In the genomic region with DNA sequence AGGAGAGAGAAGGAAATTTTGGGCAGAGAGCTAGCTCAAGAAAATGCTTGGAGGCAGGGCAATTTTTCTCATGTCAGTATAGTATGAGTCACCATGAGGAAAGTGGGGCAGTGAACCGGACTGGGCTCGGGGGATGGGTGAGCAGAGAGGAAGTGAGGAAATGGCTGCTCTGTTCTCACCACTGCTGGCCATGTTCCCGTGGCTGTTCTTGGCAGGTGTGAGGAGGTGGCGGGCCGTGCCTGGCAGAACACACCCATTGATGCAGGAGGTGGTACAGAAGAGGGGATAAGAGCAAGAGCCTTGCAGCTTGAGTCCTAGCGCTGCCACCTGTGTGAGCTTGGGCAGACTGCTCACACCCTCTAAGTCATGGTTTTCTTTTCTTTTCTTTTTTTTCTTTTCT, we compare ENCODE assay signal across 1 cellular context.
TF ChIP-seq lines count a peak whose summit lies in the region.

No MANE protein-coding gene starts in this region.

TF ChIP-seq in K562, 482 proteins besides CTCF, POLR2A, EP300 and RAD21 (continued from another document and continues in another):
- TF ChIP-seq, protein P1, sequence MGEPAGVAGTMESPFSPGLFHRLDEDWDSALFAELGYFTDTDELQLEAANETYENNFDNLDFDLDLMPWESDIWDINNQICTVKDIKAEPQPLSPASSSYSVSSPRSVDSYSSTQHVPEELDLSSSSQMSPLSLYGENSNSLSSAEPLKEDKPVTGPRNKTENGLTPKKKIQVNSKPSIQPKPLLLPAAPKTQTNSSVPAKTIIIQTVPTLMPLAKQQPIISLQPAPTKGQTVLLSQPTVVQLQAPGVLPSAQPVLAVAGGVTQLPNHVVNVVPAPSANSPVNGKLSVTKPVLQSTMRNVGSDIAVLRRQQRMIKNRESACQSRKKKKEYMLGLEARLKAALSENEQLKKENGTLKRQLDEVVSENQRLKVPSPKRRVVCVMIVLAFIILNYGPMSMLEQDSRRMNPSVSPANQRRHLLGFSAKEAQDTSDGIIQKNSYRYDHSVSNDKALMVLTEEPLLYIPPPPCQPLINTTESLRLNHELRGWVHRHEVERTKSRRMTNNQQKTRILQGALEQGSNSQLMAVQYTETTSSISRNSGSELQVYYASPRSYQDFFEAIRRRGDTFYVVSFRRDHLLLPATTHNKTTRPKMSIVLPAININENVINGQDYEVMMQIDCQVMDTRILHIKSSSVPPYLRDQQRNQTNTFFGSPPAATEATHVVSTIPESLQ (CRISPR knock-in tag; IDR thresholded peaks at IDR 0.05), result no peak
- TF ChIP-seq PHB2 (IDR thresholded peaks at IDR 0.05; ENCODE audit: low read depth) (no peak), PTBP1 (IDR thresholded peaks at IDR 0.05; ENCODE audit: low read depth, low read length) (no peak), ZNF717 (CRISPR knock-in tag; IDR thresholded peaks at IDR 0.05) (no peak), TAF7 (tag; IDR thresholded peaks at IDR 0.05) (no peak), ZNF778 (CRISPR knock-in tag; IDR thresholded peaks at IDR 0.05) (no peak), ZNF239 (CRISPR knock-in tag; IDR thresholded peaks at IDR 0.05) (no peak), TAF9B (IDR thresholded peaks at IDR 0.05; ENCODE audit: partially characterized antibody) (no peak), RBBP5 (IDR thresholded peaks at IDR 0.05; ENCODE audit: borderline replicate concordance, insufficient read depth, low read length, poor library complexity, severe bottlenecking) (no peak), CHD2 (IDR thresholded peaks at IDR 0.05; ENCODE audit: low read depth, low read length) (0 out of 2 replicates have a peak, but pooled peaks have one; percentile 22), ZFP30 (CRISPR knock-in tag; IDR thresholded peaks at IDR 0.05; ENCODE audit: borderline replicate concordance) (no peak), ESRRA (IDR thresholded peaks at IDR 0.05; ENCODE audit: borderline replicate concordance, low read depth) (no peak)
- TF ChIP-seq, protein P2, sequence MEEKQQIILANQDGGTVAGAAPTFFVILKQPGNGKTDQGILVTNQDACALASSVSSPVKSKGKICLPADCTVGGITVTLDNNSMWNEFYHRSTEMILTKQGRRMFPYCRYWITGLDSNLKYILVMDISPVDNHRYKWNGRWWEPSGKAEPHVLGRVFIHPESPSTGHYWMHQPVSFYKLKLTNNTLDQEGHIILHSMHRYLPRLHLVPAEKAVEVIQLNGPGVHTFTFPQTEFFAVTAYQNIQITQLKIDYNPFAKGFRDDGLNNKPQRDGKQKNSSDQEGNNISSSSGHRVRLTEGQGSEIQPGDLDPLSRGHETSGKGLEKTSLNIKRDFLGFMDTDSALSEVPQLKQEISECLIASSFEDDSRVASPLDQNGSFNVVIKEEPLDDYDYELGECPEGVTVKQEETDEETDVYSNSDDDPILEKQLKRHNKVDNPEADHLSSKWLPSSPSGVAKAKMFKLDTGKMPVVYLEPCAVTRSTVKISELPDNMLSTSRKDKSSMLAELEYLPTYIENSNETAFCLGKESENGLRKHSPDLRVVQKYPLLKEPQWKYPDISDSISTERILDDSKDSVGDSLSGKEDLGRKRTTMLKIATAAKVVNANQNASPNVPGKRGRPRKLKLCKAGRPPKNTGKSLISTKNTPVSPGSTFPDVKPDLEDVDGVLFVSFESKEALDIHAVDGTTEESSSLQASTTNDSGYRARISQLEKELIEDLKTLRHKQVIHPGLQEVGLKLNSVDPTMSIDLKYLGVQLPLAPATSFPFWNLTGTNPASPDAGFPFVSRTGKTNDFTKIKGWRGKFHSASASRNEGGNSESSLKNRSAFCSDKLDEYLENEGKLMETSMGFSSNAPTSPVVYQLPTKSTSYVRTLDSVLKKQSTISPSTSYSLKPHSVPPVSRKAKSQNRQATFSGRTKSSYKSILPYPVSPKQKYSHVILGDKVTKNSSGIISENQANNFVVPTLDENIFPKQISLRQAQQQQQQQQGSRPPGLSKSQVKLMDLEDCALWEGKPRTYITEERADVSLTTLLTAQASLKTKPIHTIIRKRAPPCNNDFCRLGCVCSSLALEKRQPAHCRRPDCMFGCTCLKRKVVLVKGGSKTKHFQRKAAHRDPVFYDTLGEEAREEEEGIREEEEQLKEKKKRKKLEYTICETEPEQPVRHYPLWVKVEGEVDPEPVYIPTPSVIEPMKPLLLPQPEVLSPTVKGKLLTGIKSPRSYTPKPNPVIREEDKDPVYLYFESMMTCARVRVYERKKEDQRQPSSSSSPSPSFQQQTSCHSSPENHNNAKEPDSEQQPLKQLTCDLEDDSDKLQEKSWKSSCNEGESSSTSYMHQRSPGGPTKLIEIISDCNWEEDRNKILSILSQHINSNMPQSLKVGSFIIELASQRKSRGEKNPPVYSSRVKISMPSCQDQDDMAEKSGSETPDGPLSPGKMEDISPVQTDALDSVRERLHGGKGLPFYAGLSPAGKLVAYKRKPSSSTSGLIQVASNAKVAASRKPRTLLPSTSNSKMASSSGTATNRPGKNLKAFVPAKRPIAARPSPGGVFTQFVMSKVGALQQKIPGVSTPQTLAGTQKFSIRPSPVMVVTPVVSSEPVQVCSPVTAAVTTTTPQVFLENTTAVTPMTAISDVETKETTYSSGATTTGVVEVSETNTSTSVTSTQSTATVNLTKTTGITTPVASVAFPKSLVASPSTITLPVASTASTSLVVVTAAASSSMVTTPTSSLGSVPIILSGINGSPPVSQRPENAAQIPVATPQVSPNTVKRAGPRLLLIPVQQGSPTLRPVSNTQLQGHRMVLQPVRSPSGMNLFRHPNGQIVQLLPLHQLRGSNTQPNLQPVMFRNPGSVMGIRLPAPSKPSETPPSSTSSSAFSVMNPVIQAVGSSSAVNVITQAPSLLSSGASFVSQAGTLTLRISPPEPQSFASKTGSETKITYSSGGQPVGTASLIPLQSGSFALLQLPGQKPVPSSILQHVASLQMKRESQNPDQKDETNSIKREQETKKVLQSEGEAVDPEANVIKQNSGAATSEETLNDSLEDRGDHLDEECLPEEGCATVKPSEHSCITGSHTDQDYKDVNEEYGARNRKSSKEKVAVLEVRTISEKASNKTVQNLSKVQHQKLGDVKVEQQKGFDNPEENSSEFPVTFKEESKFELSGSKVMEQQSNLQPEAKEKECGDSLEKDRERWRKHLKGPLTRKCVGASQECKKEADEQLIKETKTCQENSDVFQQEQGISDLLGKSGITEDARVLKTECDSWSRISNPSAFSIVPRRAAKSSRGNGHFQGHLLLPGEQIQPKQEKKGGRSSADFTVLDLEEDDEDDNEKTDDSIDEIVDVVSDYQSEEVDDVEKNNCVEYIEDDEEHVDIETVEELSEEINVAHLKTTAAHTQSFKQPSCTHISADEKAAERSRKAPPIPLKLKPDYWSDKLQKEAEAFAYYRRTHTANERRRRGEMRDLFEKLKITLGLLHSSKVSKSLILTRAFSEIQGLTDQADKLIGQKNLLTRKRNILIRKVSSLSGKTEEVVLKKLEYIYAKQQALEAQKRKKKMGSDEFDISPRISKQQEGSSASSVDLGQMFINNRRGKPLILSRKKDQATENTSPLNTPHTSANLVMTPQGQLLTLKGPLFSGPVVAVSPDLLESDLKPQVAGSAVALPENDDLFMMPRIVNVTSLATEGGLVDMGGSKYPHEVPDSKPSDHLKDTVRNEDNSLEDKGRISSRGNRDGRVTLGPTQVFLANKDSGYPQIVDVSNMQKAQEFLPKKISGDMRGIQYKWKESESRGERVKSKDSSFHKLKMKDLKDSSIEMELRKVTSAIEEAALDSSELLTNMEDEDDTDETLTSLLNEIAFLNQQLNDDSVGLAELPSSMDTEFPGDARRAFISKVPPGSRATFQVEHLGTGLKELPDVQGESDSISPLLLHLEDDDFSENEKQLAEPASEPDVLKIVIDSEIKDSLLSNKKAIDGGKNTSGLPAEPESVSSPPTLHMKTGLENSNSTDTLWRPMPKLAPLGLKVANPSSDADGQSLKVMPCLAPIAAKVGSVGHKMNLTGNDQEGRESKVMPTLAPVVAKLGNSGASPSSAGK (IDR thresholded peaks at IDR 0.05), result peak; percentile 32; the same call in 1 of the 2 replicates
- TF ChIP-seq, protein P3, sequence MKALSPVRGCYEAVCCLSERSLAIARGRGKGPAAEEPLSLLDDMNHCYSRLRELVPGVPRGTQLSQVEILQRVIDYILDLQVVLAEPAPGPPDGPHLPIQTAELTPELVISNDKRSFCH (CRISPR knock-in tag; IDR thresholded peaks at IDR 0.05), result no peak
- TF ChIP-seq, protein P3 (tag; IDR thresholded peaks at IDR 0.05), result peak; percentile 54; the same call in 1 of the 2 replicates
- TF ChIP-seq, protein P4, sequence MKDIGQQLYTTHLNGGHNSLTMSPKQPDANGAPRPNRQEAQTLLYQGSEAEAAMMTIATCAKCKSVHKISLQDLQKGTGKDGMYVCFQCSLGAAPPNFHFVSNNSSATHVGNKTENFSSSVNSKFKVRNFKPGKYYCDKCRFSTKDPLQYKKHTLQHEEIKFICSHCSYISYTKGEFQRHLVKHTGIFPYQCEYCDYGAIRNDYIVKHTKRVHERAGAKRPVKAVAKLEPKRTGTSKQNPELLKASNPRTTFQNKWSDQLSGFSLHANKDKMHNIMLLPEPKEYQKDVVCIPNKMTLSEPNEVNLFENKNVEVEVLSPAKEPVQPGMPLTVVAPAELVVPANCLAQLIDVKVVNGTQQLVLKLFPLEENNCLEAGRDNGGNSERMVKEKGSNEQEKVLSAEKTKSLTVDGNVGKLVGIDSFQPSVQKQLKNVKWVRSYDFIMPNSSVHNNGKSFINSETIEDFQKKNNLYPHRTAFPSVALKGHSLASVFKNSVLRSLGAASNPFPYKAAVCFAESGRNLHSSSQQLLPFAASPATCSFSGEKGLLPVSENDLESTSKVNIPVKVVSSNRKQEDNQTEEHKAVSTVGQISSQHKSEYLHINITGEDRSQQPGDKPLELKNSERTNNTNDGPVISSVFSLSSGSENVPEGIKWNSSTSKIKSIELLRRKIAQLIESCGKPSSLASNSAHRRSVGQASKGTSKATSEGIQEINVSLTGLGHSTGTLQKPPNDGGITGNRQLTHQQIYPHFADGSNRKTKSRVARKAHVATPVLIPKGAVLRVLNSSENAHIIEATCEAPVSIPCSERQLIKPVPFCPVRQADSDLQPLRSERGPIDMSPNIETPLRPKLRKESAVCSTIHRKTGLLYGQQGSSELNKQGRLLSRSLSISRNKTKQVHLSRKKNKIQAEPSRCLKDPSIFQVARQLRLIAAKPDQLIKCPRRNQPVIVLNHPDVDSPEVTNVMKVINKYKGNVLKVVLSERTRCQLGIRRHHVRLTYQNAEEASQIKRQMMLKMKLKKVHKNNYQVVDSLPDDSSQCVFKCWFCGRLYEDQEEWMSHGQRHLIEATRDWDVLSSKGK (CRISPR knock-in tag; IDR thresholded peaks at IDR 0.05), result no peak
- TF ChIP-seq, protein P5, sequence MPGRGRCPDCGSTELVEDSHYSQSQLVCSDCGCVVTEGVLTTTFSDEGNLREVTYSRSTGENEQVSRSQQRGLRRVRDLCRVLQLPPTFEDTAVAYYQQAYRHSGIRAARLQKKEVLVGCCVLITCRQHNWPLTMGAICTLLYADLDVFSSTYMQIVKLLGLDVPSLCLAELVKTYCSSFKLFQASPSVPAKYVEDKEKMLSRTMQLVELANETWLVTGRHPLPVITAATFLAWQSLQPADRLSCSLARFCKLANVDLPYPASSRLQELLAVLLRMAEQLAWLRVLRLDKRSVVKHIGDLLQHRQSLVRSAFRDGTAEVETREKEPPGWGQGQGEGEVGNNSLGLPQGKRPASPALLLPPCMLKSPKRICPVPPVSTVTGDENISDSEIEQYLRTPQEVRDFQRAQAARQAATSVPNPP (IDR thresholded peaks at IDR 0.05; ENCODE audit: borderline replicate concordance, insufficient read depth, insufficient read length), result no peak
- TF ChIP-seq, protein P6, sequence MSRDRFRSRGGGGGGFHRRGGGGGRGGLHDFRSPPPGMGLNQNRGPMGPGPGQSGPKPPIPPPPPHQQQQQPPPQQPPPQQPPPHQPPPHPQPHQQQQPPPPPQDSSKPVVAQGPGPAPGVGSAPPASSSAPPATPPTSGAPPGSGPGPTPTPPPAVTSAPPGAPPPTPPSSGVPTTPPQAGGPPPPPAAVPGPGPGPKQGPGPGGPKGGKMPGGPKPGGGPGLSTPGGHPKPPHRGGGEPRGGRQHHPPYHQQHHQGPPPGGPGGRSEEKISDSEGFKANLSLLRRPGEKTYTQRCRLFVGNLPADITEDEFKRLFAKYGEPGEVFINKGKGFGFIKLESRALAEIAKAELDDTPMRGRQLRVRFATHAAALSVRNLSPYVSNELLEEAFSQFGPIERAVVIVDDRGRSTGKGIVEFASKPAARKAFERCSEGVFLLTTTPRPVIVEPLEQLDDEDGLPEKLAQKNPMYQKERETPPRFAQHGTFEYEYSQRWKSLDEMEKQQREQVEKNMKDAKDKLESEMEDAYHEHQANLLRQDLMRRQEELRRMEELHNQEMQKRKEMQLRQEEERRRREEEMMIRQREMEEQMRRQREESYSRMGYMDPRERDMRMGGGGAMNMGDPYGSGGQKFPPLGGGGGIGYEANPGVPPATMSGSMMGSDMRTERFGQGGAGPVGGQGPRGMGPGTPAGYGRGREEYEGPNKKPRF (IDR thresholded peaks at IDR 0.05; ENCODE audit: low read depth, low read length), result no peak
- TF ChIP-seq, protein P7, sequence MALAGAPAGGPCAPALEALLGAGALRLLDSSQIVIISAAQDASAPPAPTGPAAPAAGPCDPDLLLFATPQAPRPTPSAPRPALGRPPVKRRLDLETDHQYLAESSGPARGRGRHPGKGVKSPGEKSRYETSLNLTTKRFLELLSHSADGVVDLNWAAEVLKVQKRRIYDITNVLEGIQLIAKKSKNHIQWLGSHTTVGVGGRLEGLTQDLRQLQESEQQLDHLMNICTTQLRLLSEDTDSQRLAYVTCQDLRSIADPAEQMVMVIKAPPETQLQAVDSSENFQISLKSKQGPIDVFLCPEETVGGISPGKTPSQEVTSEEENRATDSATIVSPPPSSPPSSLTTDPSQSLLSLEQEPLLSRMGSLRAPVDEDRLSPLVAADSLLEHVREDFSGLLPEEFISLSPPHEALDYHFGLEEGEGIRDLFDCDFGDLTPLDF (CRISPR knock-in tag; IDR thresholded peaks at IDR 0.05), result no peak
